Comparison of ENCODE assay signal across 8 cellular contexts in the genomic region with DNA sequence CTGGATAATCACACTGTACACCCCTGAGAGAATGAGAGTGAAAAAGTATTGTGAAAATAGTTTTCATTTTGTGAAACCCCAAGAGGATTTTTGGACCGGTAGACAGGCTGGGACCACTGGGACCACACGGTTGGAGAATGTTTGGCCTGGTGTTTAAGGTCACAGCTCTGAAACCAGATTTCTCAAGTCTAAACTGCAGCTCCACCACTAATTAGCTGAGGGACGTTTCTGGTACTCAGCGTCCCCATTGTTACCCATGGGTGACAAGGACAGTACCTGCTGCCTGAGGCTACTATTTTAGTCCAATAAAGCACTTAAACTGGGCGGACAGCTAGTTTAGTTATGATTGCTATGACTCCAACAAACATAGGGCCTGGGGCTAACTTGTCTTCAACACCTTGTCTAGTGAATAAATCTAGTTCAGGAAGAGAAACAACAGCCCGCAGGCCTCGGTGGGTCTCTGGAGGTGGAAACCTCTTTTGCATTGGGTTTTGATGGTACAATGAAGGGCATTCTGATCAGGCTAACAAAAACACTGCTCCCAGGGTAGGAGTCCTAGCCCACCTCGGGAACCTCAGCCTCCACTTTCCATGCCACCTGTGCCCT. TPM values are rescaled to one million over a fixed set of nuclear protein-coding genes. Genes with fewer than 3 reads are reported as not detected.
DNase-seq lines count a peak whose midpoint lies in the region; ATAC-seq and TF ChIP-seq lines count a peak whose summit lies in the region.

No MANE protein-coding gene starts in this region.

- peaks cover 37% of the 10 kb centered on the region for H3K79me2 ChIP-seq in neural cell (replicated peaks; ENCODE audit: insufficient read depth, low read length)

- ATAC-seq in activated CD4-positive, CD25-positive, alpha-beta regulatory T cell treated with anti-CD3 and anti-CD28 coated beads, Interleukin-2, amount 50 U/mL, for 24 hours, result no peak

- TF ChIP-seq POLR2A in erythroblast (IDR thresholded peaks at IDR 0.05; ENCODE audit: low read length), result no peak

- no peaks in the 10 kb centered on the region for H4K20me1 ChIP-seq in neural cell (ENCODE audit: insufficient read depth)

- H3K9ac ChIP-seq in duodenal mucosa (ENCODE audit: low read depth in 1 of 2, low read length in 2 of 2) (peak overlapping the region; percentile 82 to 84), neural cell (ENCODE audit: low read length) (peak overlapping the region; percentile 98)

- no peak for TF ChIP-seq EP300 in neural cell (conservative IDR thresholded peaks at IDR 0.05; ENCODE audit: poor library complexity, severe bottlenecking)

- no peak for TF ChIP-seq RAD21 in neural cell (conservative IDR thresholded peaks at IDR 0.05)

- H3K27ac ChIP-seq in C4-2B, result peak overlapping the region; percentile 87
- H3K27ac ChIP-seq in duodenal mucosa (ENCODE audit: low read depth, low read length), result peak overlapping the region; percentile 98
- peak overlapping the region; percentile 98 for H3K27ac ChIP-seq in neural cell (ENCODE audit: low read length)

- H2AFZ ChIP-seq in neural cell (ENCODE audit: low read depth, low read length), result no peak overlapping the region

- H3K9me3 ChIP-seq in MG63 (no peaks in the 10 kb centered on the region), duodenal mucosa (ENCODE audit: control insufficient read depth in 1 of 2, low read length in 2 of 2) (no peaks in the 10 kb centered on the region), neural cell (ENCODE audit: low read length) (no peaks in the 10 kb centered on the region)

- peaks cover 13% of the 10 kb centered on the region for H3K36me3 ChIP-seq in MG63
- peaks cover 0 to 17% of the 10 kb centered on the region in 2 donors for H3K36me3 ChIP-seq in duodenal mucosa (ENCODE audit: control insufficient read depth in 1 of 2, insufficient read depth in 2 of 2, low read length in 2 of 2)
- H3K36me3 ChIP-seq in neural cell (ENCODE audit: insufficient read depth, low read length), result no peaks in the 10 kb centered on the region

- H3F3A ChIP-seq in neural cell (ENCODE audit: insufficient read depth, low read length, poor library complexity, severe bottlenecking), result no peaks in the 10 kb centered on the region

- no peaks in the 10 kb centered on the region for H3K9me2 ChIP-seq in neural cell (ENCODE audit: insufficient read depth, low read length)

- H3K4me3 ChIP-seq in MG63, result peak overlapping the region; percentile 89
- H3K4me3 ChIP-seq in duodenal mucosa (ENCODE audit: low read depth in 1 of 2, low read length in 2 of 2), result peak overlapping the region; percentile 65 to 73
- H3K4me3 ChIP-seq in neural cell (ENCODE audit: low read length), result peak overlapping the region; percentile 83

- DNase-seq in MG63, result no peak
- DNase-seq in stimulated activated CD8-positive, alpha-beta memory T cell treated with anti-CD3 and anti-CD28 coated beads, Interleukin-4, amount 100 ng/mL, for 48 hours, result no peak
- DNase-seq in erythroblast (lab: John Stamatoyannopoulos, UW), result no peak
- no peak for DNase-seq in midbrain (lab: John Stamatoyannopoulos, UW)

- H3K27me3 ChIP-seq in MG63, result no peaks in the 10 kb centered on the region
- H3K27me3 ChIP-seq in duodenal mucosa (ENCODE audit: control insufficient read depth in 1 of 2, insufficient read depth in 2 of 2, low read length in 2 of 2), result no peaks in the 10 kb centered on the region
- H3K27me3 ChIP-seq in neural cell (ENCODE audit: insufficient read depth, low read depth, low read length), result no peaks in the 10 kb centered on the region

- peak overlapping the region; percentile 70 for H3K4me2 ChIP-seq in neural cell (ENCODE audit: low read length)

- TF ChIP-seq CTCF in C4-2B (conservative IDR thresholded peaks at IDR 0.05) (no peak), neural cell (IDR thresholded peaks at IDR 0.05; ENCODE audit: poor library complexity, severe bottlenecking) (no peak)

- H3K4me1 ChIP-seq in duodenal mucosa (ENCODE audit: control insufficient read depth in 1 of 2, insufficient read depth in 2 of 2, low read length in 2 of 2), result peaks cover 0 to 5% of the 10 kb centered on the region in 2 donors

TF ChIP-seq in neural cell, 6 proteins besides CTCF, POLR2A, EP300 and RAD21:
- no peak for TF ChIP-seq POLR2AphosphoS5 (IDR thresholded peaks at IDR 0.05)
- no peak for TF ChIP-seq EZH2 (IDR thresholded peaks at IDR 0.05; ENCODE audit: borderline replicate concordance, insufficient read depth, low read length, poor library complexity, severe bottlenecking)
- TF ChIP-seq MXI1 (conservative IDR thresholded peaks at IDR 0.05; ENCODE audit: poor library complexity, severe bottlenecking), result no peak
- TF ChIP-seq, protein P1, sequence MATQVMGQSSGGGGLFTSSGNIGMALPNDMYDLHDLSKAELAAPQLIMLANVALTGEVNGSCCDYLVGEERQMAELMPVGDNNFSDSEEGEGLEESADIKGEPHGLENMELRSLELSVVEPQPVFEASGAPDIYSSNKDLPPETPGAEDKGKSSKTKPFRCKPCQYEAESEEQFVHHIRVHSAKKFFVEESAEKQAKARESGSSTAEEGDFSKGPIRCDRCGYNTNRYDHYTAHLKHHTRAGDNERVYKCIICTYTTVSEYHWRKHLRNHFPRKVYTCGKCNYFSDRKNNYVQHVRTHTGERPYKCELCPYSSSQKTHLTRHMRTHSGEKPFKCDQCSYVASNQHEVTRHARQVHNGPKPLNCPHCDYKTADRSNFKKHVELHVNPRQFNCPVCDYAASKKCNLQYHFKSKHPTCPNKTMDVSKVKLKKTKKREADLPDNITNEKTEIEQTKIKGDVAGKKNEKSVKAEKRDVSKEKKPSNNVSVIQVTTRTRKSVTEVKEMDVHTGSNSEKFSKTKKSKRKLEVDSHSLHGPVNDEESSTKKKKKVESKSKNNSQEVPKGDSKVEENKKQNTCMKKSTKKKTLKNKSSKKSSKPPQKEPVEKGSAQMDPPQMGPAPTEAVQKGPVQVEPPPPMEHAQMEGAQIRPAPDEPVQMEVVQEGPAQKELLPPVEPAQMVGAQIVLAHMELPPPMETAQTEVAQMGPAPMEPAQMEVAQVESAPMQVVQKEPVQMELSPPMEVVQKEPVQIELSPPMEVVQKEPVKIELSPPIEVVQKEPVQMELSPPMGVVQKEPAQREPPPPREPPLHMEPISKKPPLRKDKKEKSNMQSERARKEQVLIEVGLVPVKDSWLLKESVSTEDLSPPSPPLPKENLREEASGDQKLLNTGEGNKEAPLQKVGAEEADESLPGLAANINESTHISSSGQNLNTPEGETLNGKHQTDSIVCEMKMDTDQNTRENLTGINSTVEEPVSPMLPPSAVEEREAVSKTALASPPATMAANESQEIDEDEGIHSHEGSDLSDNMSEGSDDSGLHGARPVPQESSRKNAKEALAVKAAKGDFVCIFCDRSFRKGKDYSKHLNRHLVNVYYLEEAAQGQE (IDR thresholded peaks at IDR 0.05; ENCODE audit: borderline replicate concordance), result no peak
- no peak for TF ChIP-seq SMC3 (conservative IDR thresholded peaks at IDR 0.05; ENCODE audit: poor library complexity)

RNA-seq across cellular contexts. Expression of a gene that starts 0.5 kb away (rescaled TPM):
- 16.0 and 16.2 TPM in 2 replicates for total RNA-seq in MG63 (2014; rRNA removed; shearing (Covaris generic); ENCODE audit: low replicate concordance)
- 184 and 215 TPM in 2 replicates for polyA plus RNA-seq in neural cell
- 272 and 301 TPM in 2 replicates for polyA minus RNA-seq in neural cell

RNA-seq across cellular contexts. Expression of a gene that starts 13.8 kb away (rescaled TPM):
- 38.2 and 71.2 TPM in 2 replicates for total RNA-seq in MG63 (2014; rRNA removed; shearing (Covaris generic); ENCODE audit: low replicate concordance)
- 97.8 and 99.0 TPM in 2 replicates for polyA plus RNA-seq in neural cell
- polyA minus RNA-seq in neural cell, result 151 and 160 TPM in 2 replicates

RNA-seq across cellular contexts. Expression of a gene that starts 38.7 kb away (rescaled TPM):
- total RNA-seq in MG63 (2014; rRNA removed; shearing (Covaris generic); ENCODE audit: low replicate concordance), result 108 and 121 TPM in 2 replicates
- polyA plus RNA-seq in neural cell, result 132 and 150 TPM in 2 replicates
- polyA minus RNA-seq in neural cell, result 191 and 195 TPM in 2 replicates
